In the genomic region with DNA sequence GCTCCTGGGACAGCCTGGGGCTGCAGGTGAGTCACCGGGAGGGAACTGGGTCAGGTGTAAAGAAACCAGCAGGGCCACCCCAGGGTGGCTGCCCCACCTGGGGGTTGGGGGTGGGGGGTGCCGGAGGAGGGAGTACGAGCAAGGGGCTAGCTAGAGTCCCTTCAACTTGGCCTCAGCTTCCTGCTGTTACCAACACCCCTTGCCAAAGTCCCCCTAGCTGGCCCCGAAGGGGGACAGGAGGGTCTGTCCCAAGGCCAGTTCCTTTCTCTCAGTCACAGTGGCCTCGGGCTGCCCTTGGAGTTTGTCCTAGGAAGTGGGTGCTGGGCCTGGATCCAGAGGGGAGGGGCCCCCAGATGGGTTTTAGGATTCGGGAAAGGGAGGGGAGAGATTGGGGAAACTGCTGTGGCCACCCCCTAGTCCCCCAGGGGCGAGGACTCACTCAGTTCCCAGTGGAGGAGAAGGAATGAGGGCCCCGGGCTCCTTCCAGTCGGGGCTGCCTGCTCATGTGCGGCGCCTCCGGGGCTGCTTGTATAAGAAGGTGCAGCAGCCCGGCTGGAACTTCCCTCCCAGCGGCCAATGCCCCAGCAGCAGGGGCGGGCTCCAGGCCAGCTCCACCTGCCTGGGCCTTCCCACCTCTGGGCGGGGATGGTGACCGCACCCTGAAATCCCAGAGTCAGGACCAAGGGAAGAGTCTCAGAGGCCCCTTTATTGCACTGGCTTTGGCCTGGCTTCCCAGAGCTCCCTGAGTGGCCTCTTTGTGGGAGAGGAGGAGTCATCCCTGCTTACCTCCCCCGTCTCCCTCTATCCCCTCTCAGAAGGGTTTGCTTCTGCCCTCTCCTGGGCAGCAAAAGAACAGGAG, we compare ENCODE assay signal across 8 cellular contexts. TPM values are rescaled to one million over a fixed set of nuclear protein-coding genes. Genes with fewer than 3 reads are reported as not detected.
DNase-seq lines count a peak whose midpoint lies in the region; ATAC-seq, FAIRE-seq and TF ChIP-seq lines count a peak whose summit lies in the region.

No MANE protein-coding gene starts in this region.

- H3K9me3 Mint-ChIP-seq in astrocyte (ENCODE audit: unreplicated experiment), result peaks cover 2% of the 10 kb centered on the region
- H3K9me3 Mint-ChIP-seq in naive thymus-derived CD4-positive, alpha-beta T cell, result no peaks in the 10 kb centered on the region

- H3K27ac Mint-ChIP-seq in astrocyte (ENCODE audit: unreplicated experiment), result peak overlapping the region; percentile 26
- no peak overlapping the region for H3K27ac Mint-ChIP-seq in naive thymus-derived CD4-positive, alpha-beta T cell

- no peaks in the 10 kb centered on the region for H3K79me2 ChIP-seq in astrocyte (ENCODE audit: insufficient read depth, low read length)

- peaks cover 2% of the 10 kb centered on the region for H3K4me1 Mint-ChIP-seq in astrocyte (ENCODE audit: low read depth, unreplicated experiment)
- peaks cover 5 to 18% (median 15%) of the 10 kb centered on the region in 7 donors for H3K4me1 Mint-ChIP-seq in naive thymus-derived CD4-positive, alpha-beta T cell

- ATAC-seq in GM18505 (IDR thresholded peaks at IDR 0.05; ENCODE audit: unreplicated experiment) (no peak), GM21723 (IDR thresholded peaks at IDR 0.05; ENCODE audit: unreplicated experiment) (no peak)
- no peak for ATAC-seq in naive thymus-derived CD4-positive, alpha-beta T cell

- no peak for TF ChIP-seq POLR2A in GM18505 (IDR thresholded peaks at IDR 0.05; ENCODE audit: borderline replicate concordance, extremely low read depth, insufficient read depth, insufficient read length)

- H3K4me1 ChIP-seq in astrocyte (ENCODE audit: insufficient read depth, low read length), result peaks cover 9% of the 10 kb centered on the region
- H3K4me1 ChIP-seq in naive thymus-derived CD4-positive, alpha-beta T cell (ENCODE audit: control insufficient read depth in 2 of 2, insufficient read depth in 2 of 2, low read length in 2 of 2), result peaks cover 7 to 11% of the 10 kb centered on the region in 2 donors

- H3K27me3 ChIP-seq in astrocyte (ENCODE audit: insufficient read depth, low read length), result peaks cover 22% of the 10 kb centered on the region
- H3K27me3 ChIP-seq in naive thymus-derived CD4-positive, alpha-beta T cell (ENCODE audit: control insufficient read depth in 2 of 2, insufficient read depth in 2 of 2, low read length in 2 of 2), result no peaks in the 10 kb centered on the region

- no peak overlapping the region for H2AFZ ChIP-seq in astrocyte (ENCODE audit: low read depth, low read length)

- peaks cover 5% of the 10 kb centered on the region for H3K36me3 Mint-ChIP-seq in astrocyte (ENCODE audit: low read depth, unreplicated experiment)
- H3K36me3 Mint-ChIP-seq in naive thymus-derived CD4-positive, alpha-beta T cell, result peaks cover 0 to 10% (median 0%) of the 10 kb centered on the region in 5 donors

- POLR2A ChIA-PET in naive thymus-derived CD4-positive, alpha-beta T cell (lab: Charles Lee), result interaction anchor here (0.6 kb wide), 1 partner anchor 32 kb away, joined by 3 read pairs; no protein-coding TSS in a partner anchor

- no peak overlapping the region for H3K4me3 Mint-ChIP-seq in astrocyte (ENCODE audit: unreplicated experiment)
- no peak overlapping the region for H3K4me3 Mint-ChIP-seq in naive thymus-derived CD4-positive, alpha-beta T cell

- no peak overlapping the region for H3K27ac ChIP-seq in astrocyte (ENCODE audit: low read depth, low read length)
- H3K27ac ChIP-seq in naive thymus-derived CD4-positive, alpha-beta T cell (ENCODE audit: low read depth, low read length), result no peak overlapping the region

- DNase-seq in G401 (ENCODE audit: low spot score) (peak; percentile 74), NCI-H2081 treated with DMSO at 0.1 percent for 48 hours (lab: John Stamatoyannopoulos, UW) (peak; percentile 39), astrocyte (ENCODE audit: low read depth) (peak; percentile 35), islet precursor cell (peak; percentile 99), urothelium cell line (ENCODE audit: low spot score) (peak; percentile 57)
- DNase-seq in naive thymus-derived CD4-positive, alpha-beta T cell, result no peak

- no peak overlapping the region for H3K9ac ChIP-seq in astrocyte (ENCODE audit: low read length)

- H3K4me2 ChIP-seq in astrocyte (ENCODE audit: low read length), result peak overlapping the region; percentile 44

- intact Hi-C loops in naive thymus-derived CD4-positive, alpha-beta T cell (cut with micrococcal nuclease), result no loop called here

- H3K4me3 ChIP-seq in astrocyte (ENCODE audit: insufficient read depth, low read depth, low read length), result no peak overlapping the region
- no peak overlapping the region for H3K4me3 ChIP-seq in naive thymus-derived CD4-positive, alpha-beta T cell (ENCODE audit: low read length)

- peaks cover 25% of the 10 kb centered on the region for H3K27me3 Mint-ChIP-seq in astrocyte (ENCODE audit: low read depth, unreplicated experiment)
- H3K27me3 Mint-ChIP-seq in naive thymus-derived CD4-positive, alpha-beta T cell, result no peaks in the 10 kb centered on the region

- FAIRE-seq in astrocyte (lab: Jason Lieb, UNC), result no peak
- FAIRE-seq in urothelium cell line (lab: Jason Lieb, UNC), result no peak

- TF ChIP-seq CTCF in astrocyte (IDR thresholded peaks at IDR 0.05; ENCODE audit: insufficient read depth, low read depth, low read length), result peak; percentile 41

- H4K20me1 ChIP-seq in astrocyte (ENCODE audit: insufficient read depth, low read length), result peaks cover 28% of the 10 kb centered on the region

- H3K9me3 ChIP-seq in astrocyte (ENCODE audit: insufficient read depth, low read depth, low read length), result peaks cover 3% of the 10 kb centered on the region
- no peaks in the 10 kb centered on the region for H3K9me3 ChIP-seq in naive thymus-derived CD4-positive, alpha-beta T cell (ENCODE audit: control insufficient read depth in 2 of 3, low read length in 3 of 3)

- in situ Hi-C loops in G401 (cut with HindIII; ENCODE audit: low sequenced_read_pairs), result no loop called here

- CTCF ChIA-PET in naive thymus-derived CD4-positive, alpha-beta T cell (lab: Charles Lee), result interaction anchor here (0.6 to 0.9 kb wide), 4 partner anchors 30 to 292 kb away, joined by 3 to 6 read pairs (median 4); no protein-coding TSS in a partner anchor

- no peaks in the 10 kb centered on the region for H3K36me3 ChIP-seq in astrocyte (ENCODE audit: insufficient read depth, low read length)
- no peaks in the 10 kb centered on the region for H3K36me3 ChIP-seq in naive thymus-derived CD4-positive, alpha-beta T cell (ENCODE audit: control insufficient read depth in 2 of 3, insufficient read depth in 3 of 3, low read length in 3 of 3)

RNA-seq across cellular contexts. Expression of a gene that starts 7.3 kb away (rescaled TPM):
- 20.9 and 24.9 TPM in 2 replicates for total RNA-seq in G401 (2014; rRNA removed; shearing (Covaris generic))
- total RNA-seq in astrocyte, result 4.4 and 10.0 TPM in 2 replicates
- 100 to 1,000 TPM in 3 of 5 experiments, 10 to 100 TPM in 2; 53.4 to 126 (median 109) TPM for total RNA-seq in naive thymus-derived CD4-positive, alpha-beta T cell
- polyA plus RNA-seq in naive thymus-derived CD4-positive, alpha-beta T cell, result 10 to 100 TPM; 20.1 to 38.9 TPM

Comparison
In these comparisons a context has a peak if more than half of its experiments do, and no peak if none do; other contexts are left out.
1. DNase-seq: peak in G401 (single experiment), NCI-H2081 treated with DMSO at 0.1 percent for 48 hours (single experiment), astrocyte (single experiment), islet precursor cell (single experiment) and urothelium cell line (single experiment); none in naive thymus-derived CD4-positive, alpha-beta T cell (0 of 9).